In genomic region chr19:13366529-13367143, GRCh38 we compare ENCODE assay signal across 9 cellular contexts.
DNase-seq lines count a peak whose midpoint lies in the region; ATAC-seq and TF ChIP-seq lines count a peak whose summit lies in the region.
"Had no signal": no experiment of that assay in that cellular context is flagged by ENCODE, and none has a peak within 500 bp of the region (broad histone marks: within the 10 kb centered on the region; RNA-seq: fewer than 3 reads in every experiment).

No MANE protein-coding gene starts in this region.

- H3K27me3 ChIP-seq in DOHH2 (ENCODE audit: control insufficient read depth, low read length) (no peaks in the 10 kb centered on the region), Karpas-422 (ENCODE audit: low read length) (no peaks in the 10 kb centered on the region), WERI-Rb-1 (ENCODE audit: insufficient read depth, low read depth, severe bottlenecking) (peaks cover 67% of the 10 kb centered on the region), kidney epithelial cell (ENCODE audit: control insufficient read depth, insufficient read depth, low read length) (peaks cover 2% of the 10 kb centered on the region), ovary (no peaks in the 10 kb centered on the region)

- H3K4me3 ChIP-seq in DOHH2 (ENCODE audit: low read length) (no peak overlapping the region), Karpas-422 (ENCODE audit: low read length) (no peak overlapping the region), WERI-Rb-1 (ENCODE audit: low read depth, low read length) (no peak overlapping the region), kidney epithelial cell (ENCODE audit: low read depth, low read length) (no peak overlapping the region), ovary (no peak overlapping the region)

- DNase-seq in Karpas-422 (peak; percentile 79), WERI-Rb-1 (no peak), kidney epithelial cell (ENCODE audit: low read depth) (no peak), omental fat pad (ENCODE audit: low spot score) (no peak), ovary (no peak)
- DNase-seq in activated T-helper 2 cell treated with anti-CD3 and anti-CD28 coated beads, Interferon-gamma antibody, Interleukin-2, Interleukin-4, amounts not matched to agents 10 μg/mL and 5 μg/mL and 100 μg/mL, durations not matched to agents 14 hours and 24 hours and 36 hours (ENCODE audit: low spot score): no peak
- no peak for DNase-seq in activated CD4-positive, alpha-beta T cell treated with anti-CD3 and anti-CD28 coated beads, Interleukin-2, amount 50 U/mL, for 48 hours

- H3K79me2 ChIP-seq in DOHH2 (ENCODE audit: control insufficient read depth, low read length) (no peaks in the 10 kb centered on the region), Karpas-422 (ENCODE audit: low read length) (no peaks in the 10 kb centered on the region)

- H3K27ac ChIP-seq in DOHH2 (ENCODE audit: low read depth, low read length): no peak overlapping the region
- H3K27ac ChIP-seq in Karpas-422 (ENCODE audit: low read length): no peak overlapping the region
- H3K27ac ChIP-seq in WERI-Rb-1: no peak overlapping the region
- no peak overlapping the region for H3K27ac ChIP-seq in ovary

- H3K4me1 Mint-ChIP-seq in activated T-helper 2 cell treated with anti-CD3 and anti-CD28 coated beads, Interferon-gamma antibody, Interleukin-2, Interleukin-4, amounts not matched to agents 10 μg/mL and 5 μg/mL and 100 μg/mL, durations not matched to agents 14 hours and 24 hours and 36 hours (ENCODE audit: low read depth): no peaks in the 10 kb centered on the region

- H3K9me2 ChIP-seq in DOHH2 (replicated peaks; ENCODE audit: control insufficient read depth, low read length): no peaks in the 10 kb centered on the region
- no peaks in the 10 kb centered on the region for H3K9me2 ChIP-seq in Karpas-422 (replicated peaks; ENCODE audit: insufficient read depth, low read length)

- ATAC-seq in omental fat pad (ENCODE audit: low FRiP score): no peak

- H3K4me1 ChIP-seq in DOHH2 (ENCODE audit: control insufficient read depth, low read length): no peaks in the 10 kb centered on the region
- no peaks in the 10 kb centered on the region for H3K4me1 ChIP-seq in Karpas-422 (ENCODE audit: low read length)
- H3K4me1 ChIP-seq in ovary (ENCODE audit: insufficient read depth): no peaks in the 10 kb centered on the region

- H3K4me3 Mint-ChIP-seq in activated T-helper 2 cell treated with anti-CD3 and anti-CD28 coated beads, Interferon-gamma antibody, Interleukin-2, Interleukin-4, amounts not matched to agents 10 μg/mL and 5 μg/mL and 100 μg/mL, durations not matched to agents 14 hours and 24 hours and 36 hours (ENCODE audit: low read depth): no peak overlapping the region
- H3K4me3 Mint-ChIP-seq: T-helper 1 cell treated with Interleukin-12 subunit alpha and Interleukin-12 subunit beta and Interleukin-4 antibody, amounts not matched to agents 30 μg/mL and 1 μg/mL, for 36 hours had no signal

- no peak overlapping the region for H3K4me2 ChIP-seq in DOHH2 (ENCODE audit: low read length)
- H3K4me2 ChIP-seq in Karpas-422 (ENCODE audit: low read depth, low read length, poor library complexity, severe bottlenecking): no peak overlapping the region

- H3K36me3 Mint-ChIP-seq in activated T-helper 2 cell treated with anti-CD3 and anti-CD28 coated beads, Interferon-gamma antibody, Interleukin-2, Interleukin-4, amounts not matched to agents 10 μg/mL and 5 μg/mL and 100 μg/mL, durations not matched to agents 14 hours and 24 hours and 36 hours (ENCODE audit: low read depth): no peaks in the 10 kb centered on the region

- H3K9me3 ChIP-seq in DOHH2 (ENCODE audit: control insufficient read depth, insufficient read depth, low read length) (no peaks in the 10 kb centered on the region), Karpas-422 (ENCODE audit: low read length) (no peaks in the 10 kb centered on the region), WERI-Rb-1 (ENCODE audit: severe bottlenecking) (no peaks in the 10 kb centered on the region), ovary (no peaks in the 10 kb centered on the region)

- no peaks in the 10 kb centered on the region for H3F3A ChIP-seq in DOHH2 (ENCODE audit: control insufficient read depth, insufficient read depth)

- TF ChIP-seq CTCF in DOHH2 (IDR thresholded peaks at IDR 0.05; ENCODE audit: low read depth, low read length, poor library complexity, severe bottlenecking) (peak; percentile 46), WERI-Rb-1 (IDR thresholded peaks at IDR 0.05; ENCODE audit: low read depth, low read length) (peak; percentile 40; the same call in 1 of the 2 replicates), kidney epithelial cell (IDR thresholded peaks at IDR 0.05; ENCODE audit: insufficient read depth, low read length, poor library complexity, severe bottlenecking) (peak; percentile 31), omental fat pad (IDR thresholded peaks at IDR 0.05) (no peak), ovary (IDR thresholded peaks at IDR 0.05) (no peak)

- H4K20me1 ChIP-seq in DOHH2 (ENCODE audit: control insufficient read depth, insufficient read depth, low read depth, low read length) (no peaks in the 10 kb centered on the region), Karpas-422 (ENCODE audit: insufficient read depth, low read depth, low read length) (no peaks in the 10 kb centered on the region)

- H3K27me3 Mint-ChIP-seq in activated T-helper 2 cell treated with anti-CD3 and anti-CD28 coated beads, Interferon-gamma antibody, Interleukin-2, Interleukin-4, amounts not matched to agents 10 μg/mL and 5 μg/mL and 100 μg/mL, durations not matched to agents 14 hours and 24 hours and 36 hours (ENCODE audit: low read depth): no peaks in the 10 kb centered on the region

- no peak overlapping the region for H3K27ac Mint-ChIP-seq in activated T-helper 2 cell treated with anti-CD3 and anti-CD28 coated beads, Interferon-gamma antibody, Interleukin-2, Interleukin-4, amounts not matched to agents 10 μg/mL and 5 μg/mL and 100 μg/mL, durations not matched to agents 14 hours and 24 hours and 36 hours
- H3K27ac Mint-ChIP-seq: T-helper 1 cell treated with Interleukin-12 subunit alpha and Interleukin-12 subunit beta and Interleukin-4 antibody, amounts not matched to agents 30 μg/mL and 1 μg/mL, for 36 hours had no signal

- WGBS in ovary, 3 donors: 80 to 83% (median 83%) methylated on average over 13 of the region's 13 CpGs

- H2AFZ ChIP-seq in Karpas-422 (ENCODE audit: low read length): no peak overlapping the region

- intact Hi-C loops in activated T-helper 2 cell treated with anti-CD3 and anti-CD28 coated beads, Interferon-gamma antibody, Interleukin-2, Interleukin-4, amounts not matched to agents 10 μg/mL and 5 μg/mL and 100 μg/mL, durations not matched to agents 14 hours and 24 hours and 36 hours (cut with micrococcal nuclease): no loop called here
- intact Hi-C loops in ovary (cut with DNase I): no loop called here

- no peak overlapping the region for H3K9ac ChIP-seq in Karpas-422 (ENCODE audit: low read length)

- H3K9me3 Mint-ChIP-seq in activated T-helper 2 cell treated with anti-CD3 and anti-CD28 coated beads, Interferon-gamma antibody, Interleukin-2, Interleukin-4, amounts not matched to agents 10 μg/mL and 5 μg/mL and 100 μg/mL, durations not matched to agents 14 hours and 24 hours and 36 hours: no peaks in the 10 kb centered on the region
- H3K9me3 Mint-ChIP-seq: T-helper 1 cell treated with Interleukin-12 subunit alpha and Interleukin-12 subunit beta and Interleukin-4 antibody, amounts not matched to agents 30 μg/mL and 1 μg/mL, for 36 hours had no signal

- TF ChIP-seq POLR2A in ovary (IDR thresholded peaks at IDR 0.05): no peak

- TF ChIP-seq EP300 in ovary (IDR thresholded peaks at IDR 0.05): no peak

- H3K36me3 ChIP-seq in DOHH2 (ENCODE audit: control insufficient read depth, low read length) (no peaks in the 10 kb centered on the region), Karpas-422 (ENCODE audit: insufficient read depth, low read length) (no peaks in the 10 kb centered on the region), WERI-Rb-1 (no peaks in the 10 kb centered on the region), kidney epithelial cell (ENCODE audit: control insufficient read depth, insufficient read depth, low read length) (no peaks in the 10 kb centered on the region), ovary (no peaks in the 10 kb centered on the region)

Comparison
In these comparisons a context has a peak if more than half of its experiments do, and no peak if none do; other contexts are left out.
1. CTCF ChIP-seq: peak in DOHH2 (single experiment), WERI-Rb-1 (single experiment) and kidney epithelial cell (single experiment); none in omental fat pad (0 of 3) and ovary (0 of 3).